Comparison of ENCODE assay signal across 20 cellular contexts in the genomic region with DNA sequence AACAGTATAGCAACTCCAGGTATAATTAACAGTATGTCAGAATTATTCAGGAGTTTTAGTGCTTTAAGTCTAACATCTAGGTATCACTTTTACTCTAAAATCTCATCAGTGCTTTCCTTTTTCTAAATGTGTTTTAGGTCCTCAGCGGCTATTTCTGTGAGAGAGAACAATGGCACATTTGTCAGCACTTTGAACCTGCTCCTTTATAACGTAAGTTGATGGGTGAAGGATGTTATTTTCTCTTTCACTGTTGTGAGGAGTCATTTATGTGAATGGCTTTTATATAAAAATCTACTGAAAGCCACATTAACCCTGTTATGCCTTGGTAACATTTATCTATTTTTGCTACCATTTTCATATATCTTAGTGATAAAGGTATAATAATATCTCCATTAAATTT. TPM values are rescaled to one million over a fixed set of nuclear protein-coding genes. Genes with fewer than 3 reads are reported as not detected.
"Had no signal": no experiment of that assay in that cellular context is flagged by ENCODE, and none has a peak within 500 bp of the region (broad histone marks: within the 10 kb centered on the region; RNA-seq: fewer than 3 reads in every experiment).

No MANE protein-coding gene starts in this region.

- H3K36me3 ChIP-seq: SJSA1 had no signal

- H3K9me3 ChIP-seq: SJSA1, SK-N-SH had no signal

- H3K9ac ChIP-seq: SK-N-SH had no signal

- H3K4me1 ChIP-seq: SJSA1 had no signal

- H3K4me3 ChIP-seq: SJSA1 had no signal

- H3K27me3 ChIP-seq: SJSA1 had no signal

- H3K9me2 ChIP-seq: SK-N-SH had no signal

- DNase-seq: KBM-7, MV-4-11, NCI-H1048, NCI-H1105, NCI-H1436 treated with DMSO at 0.1 percent for 48 hours, NCI-H1694, NCI-H187 treated with DMSO at 0.1 percent for 48 hours, NCI-H2029 treated with DMSO at 0.1 percent for 48 hours, NCI-H2171, NCI-H524, NCI-H526 treated with DMSO at 0.1 percent for 48 hours, NCI-H774, Right ventricle myocardium superior, RPMI8226, SIG-M5, SK-N-SH, SW 1271 had no signal

- H3K27ac ChIP-seq: HL-60, SJSA1 had no signal

- H3K4me2 ChIP-seq: SK-N-SH had no signal

RNA-seq across cellular contexts. Expression of gene ZPLD1, which starts 22.8 kb away (rescaled TPM):
- total RNA-seq: NCI-H460, Right ventricle myocardium superior, SJSA1 had no signal
- polyA plus RNA-seq: SK-N-SH had no signal
